In genomic region chr1:201317551-201317950, GRCh38 we compare ENCODE assay signal across 30 cellular contexts. TPM values are rescaled to one million over a fixed set of nuclear protein-coding genes. Genes with fewer than 3 reads are reported as not detected.
"Had no signal": no experiment of that assay in that cellular context is flagged by ENCODE, and none has a peak within 500 bp of the region (broad histone marks: within the 10 kb centered on the region; RNA-seq: fewer than 3 reads in every experiment).

No MANE protein-coding gene starts in this region.

- DNase-seq: activated CD4-positive, alpha-beta T cell treated with anti-CD3 and anti-CD28 coated beads for 4 hours; activated CD4-positive, alpha-beta T cell treated with anti-CD3 and anti-CD28 coated beads, Interleukin-2, amount 50 U/mL, for 48 hours; activated CD8-positive, alpha-beta memory T cell treated with anti-CD3 and anti-CD28 coated beads for 24 hours; activated effector memory CD4-positive, alpha-beta T cell treated with anti-CD3 and anti-CD28 coated beads, Interleukin-2, amount 50 U/mL, for 16 hours; activated naive CD4-positive, alpha-beta T cell treated with anti-CD3 and anti-CD28 coated beads for 36 hours; activated naive CD8-positive, alpha-beta T cell treated with anti-CD3 and anti-CD28 coated beads for 36 hours; adrenal gland; caudate nucleus; foreskin melanocyte; left ventricle myocardium superior; naive B cell; nephron progenitor cell; retina; small intestine; stimulated activated CD4-positive, alpha-beta T cell treated with anti-CD3 and anti-CD28 coated beads, Interleukin-4, amount 100 ng/mL, for 4 hours; stimulated activated CD8-positive, alpha-beta memory T cell treated with anti-CD3 and anti-CD28 coated beads, Interleukin-4, amount 100 ng/mL, for 48 hours; stimulated activated naive CD8-positive, alpha-beta T cell treated with anti-CD3 and anti-CD28 coated beads, Interleukin-15, amount 100 ng/mL, for 72 hours; substantia nigra; T-cell; thyroid gland had no signal

- H3K4me3 Mint-ChIP-seq: activated naive CD4-positive, alpha-beta T cell treated with anti-CD3 and anti-CD28 coated beads for 36 hours; activated naive CD8-positive, alpha-beta T cell treated with anti-CD3 and anti-CD28 coated beads for 36 hours; brain; mesothelial cell of epicardium; nephron progenitor cell; stimulated activated memory B cell treated with anti-CD40 and anti-IgM and Interleukin-4, amounts not matched to agents 10 μg/mL and 1 μg/mL and 100 μg/mL, for 72 hours; stimulated activated naive CD8-positive, alpha-beta T cell treated with anti-CD3 and anti-CD28 coated beads, Interleukin-15, amount 100 ng/mL, for 72 hours; T-cell had no signal

- H3K9me3 ChIP-seq: adrenal gland, ascending aorta, ovary, prostate gland, thyroid gland, upper lobe of left lung had no signal

- H3K4me1 ChIP-seq: adrenal gland, ascending aorta, prostate gland, thyroid gland, upper lobe of left lung had no signal

- H3K27me3 Mint-ChIP-seq: activated naive CD8-positive, alpha-beta T cell treated with anti-CD3 and anti-CD28 coated beads for 36 hours had no signal

- H3K4me1 Mint-ChIP-seq: activated naive CD8-positive, alpha-beta T cell treated with anti-CD3 and anti-CD28 coated beads for 36 hours; mesothelial cell of epicardium; naive B cell; stimulated activated memory B cell treated with anti-CD40 and anti-IgM and Interleukin-4, amounts not matched to agents 10 μg/mL and 1 μg/mL and 100 μg/mL, for 72 hours; stimulated activated naive CD8-positive, alpha-beta T cell treated with anti-CD3 and anti-CD28 coated beads, Interleukin-15, amount 100 ng/mL, for 72 hours; T-cell had no signal

- H3K27ac Mint-ChIP-seq: activated naive CD4-positive, alpha-beta T cell treated with anti-CD3 and anti-CD28 coated beads for 36 hours; activated naive CD8-positive, alpha-beta T cell treated with anti-CD3 and anti-CD28 coated beads for 36 hours; brain; mesothelial cell of epicardium; naive B cell; nephron progenitor cell; stimulated activated memory B cell treated with anti-CD40 and anti-IgM and Interleukin-4, amounts not matched to agents 10 μg/mL and 1 μg/mL and 100 μg/mL, for 72 hours; T-cell had no signal

- H3K27ac ChIP-seq: adrenal gland, ascending aorta, ovary, prostate gland, thyroid gland, upper lobe of left lung, VCaP had no signal

- H3K36me3 Mint-ChIP-seq: activated naive CD8-positive, alpha-beta T cell treated with anti-CD3 and anti-CD28 coated beads for 36 hours; brain; mesothelial cell of epicardium; naive B cell; stimulated activated memory B cell treated with anti-CD40 and anti-IgM and Interleukin-4, amounts not matched to agents 10 μg/mL and 1 μg/mL and 100 μg/mL, for 72 hours; T-cell had no signal

- H3K27me3 ChIP-seq: adrenal gland, ascending aorta, ovary, thyroid gland, upper lobe of left lung had no signal

- H3K4me3 ChIP-seq: adrenal gland, ascending aorta, ovary, prostate gland, thyroid gland, upper lobe of left lung had no signal

- H3K36me3 ChIP-seq: adrenal gland, ascending aorta, ovary, thyroid gland, upper lobe of left lung had no signal

- H3K9me3 Mint-ChIP-seq: activated naive CD4-positive, alpha-beta T cell treated with anti-CD3 and anti-CD28 coated beads for 36 hours; activated naive CD8-positive, alpha-beta T cell treated with anti-CD3 and anti-CD28 coated beads for 36 hours; mesothelial cell of epicardium; nephron progenitor cell; stimulated activated naive CD8-positive, alpha-beta T cell treated with anti-CD3 and anti-CD28 coated beads, Interleukin-15, amount 100 ng/mL, for 72 hours; T-cell had no signal

RNA-seq across cellular contexts. Expression of gene PKP1, which starts 34.2 kb away (rescaled TPM):
- total RNA-seq: activated naive CD4-positive, alpha-beta T cell treated with anti-CD3 and anti-CD28 coated beads for 36 hours; ascending aorta; endothelial cell of umbilical vein; T-helper 2 cell treated with Interferon-gamma antibody and Interleukin-4, amounts not matched to agents 100 ng/mL and 5 ng/mL, for 36 hours had no signal

RNA-seq across cellular contexts. Expression of gene TNNT2, which starts 59.9 kb away (rescaled TPM):
- total RNA-seq: activated naive CD4-positive, alpha-beta T cell treated with anti-CD3 and anti-CD28 coated beads for 36 hours; activated naive CD8-positive, alpha-beta T cell treated with anti-CD3 and anti-CD28 coated beads for 36 hours; ascending aorta; endothelial cell of umbilical vein; T-cell; T-helper 2 cell treated with Interferon-gamma antibody and Interleukin-4, amounts not matched to agents 100 ng/mL and 5 ng/mL, for 36 hours had no signal
